5 cellular contexts compared by ENCODE assay signal in the genomic region with DNA sequence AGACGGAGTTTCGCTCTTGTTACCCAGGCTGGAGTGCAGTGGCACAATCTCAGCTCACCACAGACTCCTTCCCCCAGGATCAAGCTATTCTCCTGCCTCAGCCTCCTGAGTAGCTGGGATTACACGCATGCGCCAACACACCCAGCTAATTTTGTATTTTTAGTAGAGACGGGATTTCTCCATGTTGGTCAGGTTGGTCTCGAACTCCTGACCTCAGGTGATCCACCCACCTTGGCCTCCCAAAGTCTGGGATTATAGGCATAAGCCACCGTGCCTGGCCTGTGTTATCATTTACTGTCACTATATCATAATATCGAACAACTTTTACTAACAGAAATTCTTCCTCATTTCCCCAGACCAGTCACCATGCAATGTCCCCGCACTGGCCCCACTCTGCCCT.
DNase-seq lines count a peak whose midpoint lies in the region; ATAC-seq and TF ChIP-seq lines count a peak whose summit lies in the region.
"Not testable (repeated sequence)": the region's sequence is repeated elsewhere in the genome, so short reads cannot be mapped to it uniquely, and the experiment has no call there.

No MANE protein-coding gene starts in this region.

- WGBS in spleen, 5 donors, result 91 to 97% (median 93%) methylated on average over 9 of the region's 9 CpGs

- H3K9me3 Mint-ChIP-seq in activated T-helper 17 cell treated with anti-CD3 and anti-CD28 coated beads, Interleukin-2, amount 50 U/mL, for 72 hours; chondrocyte (ENCODE audit: low read depth); nephron progenitor cell: not testable (repeated sequence)

- not testable (repeated sequence) for H3K4me3 ChIP-seq in right atrium auricular region, spleen

- DNase-seq in chondrocyte (ENCODE audit: low spot score); nephron progenitor cell: not testable (repeated sequence)
- DNase-seq in right atrium auricular region (ENCODE audit: low spot score), result peak; percentile 46
- DNase-seq in spleen, result peak; percentile 8

- not testable (repeated sequence) for H3K36me3 ChIP-seq in right atrium auricular region, spleen

- H3K27me3 ChIP-seq in right atrium auricular region; spleen (replicated peaks in 1 of 7): not testable (repeated sequence)

- not testable (repeated sequence) for H3K4me3 Mint-ChIP-seq in activated T-helper 17 cell treated with anti-CD3 and anti-CD28 coated beads, Interleukin-2, amount 50 U/mL, for 72 hours; chondrocyte (ENCODE audit: unreplicated experiment); nephron progenitor cell

- H3K4me1 Mint-ChIP-seq in activated T-helper 17 cell treated with anti-CD3 and anti-CD28 coated beads, Interleukin-2, amount 50 U/mL, for 72 hours, result peaks cover 11% of the 10 kb centered on the region
- H3K4me1 Mint-ChIP-seq in chondrocyte (ENCODE audit: low read depth), result not testable (repeated sequence)
- peaks cover 64% of the 10 kb centered on the region for H3K4me1 Mint-ChIP-seq in nephron progenitor cell

- H3K9me3 ChIP-seq in right atrium auricular region, spleen: not testable (repeated sequence)

- ATAC-seq in activated T-helper 17 cell treated with anti-CD3 and anti-CD28 coated beads, Interleukin-2, amount 50 U/mL, for 72 hours (replicated peaks), result not testable (repeated sequence)

- peak overlapping the region; percentile 39 for H3K27ac Mint-ChIP-seq in activated T-helper 17 cell treated with anti-CD3 and anti-CD28 coated beads, Interleukin-2, amount 50 U/mL, for 72 hours
- peak overlapping the region; percentile 51 for H3K27ac Mint-ChIP-seq in chondrocyte (ENCODE audit: unreplicated experiment)
- peak overlapping the region; percentile 28 for H3K27ac Mint-ChIP-seq in nephron progenitor cell

- not testable (repeated sequence) for H3K36me3 Mint-ChIP-seq in activated T-helper 17 cell treated with anti-CD3 and anti-CD28 coated beads, Interleukin-2, amount 50 U/mL, for 72 hours (ENCODE audit: low read depth); chondrocyte (ENCODE audit: low read depth); nephron progenitor cell (ENCODE audit: low read depth)

- not testable (repeated sequence) for H3K4me1 ChIP-seq in right atrium auricular region, spleen

- TF ChIP-seq CTCF in chondrocyte (IDR thresholded peaks at IDR 0.05); right atrium auricular region (IDR thresholded peaks at IDR 0.05); nephron progenitor cell (IDR thresholded peaks at IDR 0.05); spleen (IDR thresholded peaks at IDR 0.05 in 8 of 11, conservative IDR thresholded peaks at IDR 0.05 in 3 of 11): not testable (repeated sequence)

- H3K27me3 Mint-ChIP-seq in activated T-helper 17 cell treated with anti-CD3 and anti-CD28 coated beads, Interleukin-2, amount 50 U/mL, for 72 hours, result peaks cover 13% of the 10 kb centered on the region
- not testable (repeated sequence) for H3K27me3 Mint-ChIP-seq in chondrocyte (ENCODE audit: low read depth); nephron progenitor cell (ENCODE audit: low read depth, poor library complexity)

- intact Hi-C loops in spleen (cut with DNase I; ENCODE audit: low total_unique reads), result not testable (repeated sequence)

- H3K27ac ChIP-seq in right atrium auricular region, spleen: not testable (repeated sequence)

- not testable (repeated sequence) for TF ChIP-seq POLR2A in spleen (IDR thresholded peaks at IDR 0.05)
